In genomic region chr12:125435871-125436270, GRCh38 we compare ENCODE assay signal across 18 cellular contexts.
DNase-seq lines count a peak whose midpoint lies in the region; ATAC-seq and TF ChIP-seq lines count a peak whose summit lies in the region.
"Had no signal": no experiment of that assay in that cellular context is flagged by ENCODE, and none has a peak within 500 bp of the region (broad histone marks: within the 10 kb centered on the region; RNA-seq: fewer than 3 reads in every experiment).

No MANE protein-coding gene starts in this region.

- H3K27ac ChIP-seq in H9 (ENCODE audit: insufficient read length, low read depth, low read length) (no peak overlapping the region), dorsolateral prefrontal cortex (peak overlapping the region in 42 of 59 donors; percentile 2 to 72 (median 50)), neuronal stem cell (replicated peaks; ENCODE audit: low read length) (no peak overlapping the region), aorta (ENCODE audit: low read depth in 1 of 2, low read length in 2 of 2) (no peak overlapping the region), esophagus muscularis mucosa (replicated peaks in 1 of 4) (no peak overlapping the region), vagina (no peak overlapping the region)

- no peak overlapping the region for H2BK20ac ChIP-seq in H9 (ENCODE audit: low read depth, low read length, poor library complexity, severe bottlenecking)

- peaks cover 3% of the 10 kb centered on the region for H3K27me3 Mint-ChIP-seq in H9 (ENCODE audit: low read depth)
- no peaks in the 10 kb centered on the region for H3K27me3 Mint-ChIP-seq in activated CD4-positive, alpha-beta T cell treated with anti-CD3 and anti-CD28 coated beads, Interleukin-2, amount 10 ng/mL, durations not matched to agents 24 days and 14 days
- H3K27me3 Mint-ChIP-seq: CD4-positive, CD25-positive, alpha-beta regulatory T cell had no signal

- peaks cover 4 to 10% of the 10 kb centered on the region in 2 experiments for H3K4me1 Mint-ChIP-seq in H9
- H3K4me1 Mint-ChIP-seq in activated CD4-positive, alpha-beta T cell treated with anti-CD3 and anti-CD28 coated beads, Interleukin-2, amount 10 ng/mL, durations not matched to agents 24 days and 14 days = no peaks in the 10 kb centered on the region
- H3K4me1 Mint-ChIP-seq: CD4-positive, CD25-positive, alpha-beta regulatory T cell had no signal

- H3T11ph ChIP-seq in H9 (ENCODE audit: low read length) = no peak overlapping the region

- H2AK5ac ChIP-seq in H9 (ENCODE audit: insufficient read length, low read length) = no peak overlapping the region
- peak overlapping the region; percentile 65 for H2AK5ac ChIP-seq in neuronal stem cell (ENCODE audit: low read depth, low read length)

- no peaks in the 10 kb centered on the region for H3K9me3 ChIP-seq in H9 (ENCODE audit: control insufficient read depth, low read depth, low read length)
- no peaks in the 10 kb centered on the region for H3K9me3 ChIP-seq in neuronal stem cell (replicated peaks in 1 of 2; ENCODE audit: control insufficient read depth in 2 of 2, insufficient read depth in 1 of 2, low read depth in 1 of 2, low read length in 2 of 2)
- H3K9me3 ChIP-seq in aorta (ENCODE audit: control insufficient read depth, low read length) = no peaks in the 10 kb centered on the region
- no peaks in the 10 kb centered on the region for H3K9me3 ChIP-seq in esophagus muscularis mucosa
- no peaks in the 10 kb centered on the region for H3K9me3 ChIP-seq in vagina
- H3K9me3 ChIP-seq: Caco-2 had no signal

- H3K4me3 ChIP-seq in dorsolateral prefrontal cortex (no peak overlapping the region), neuronal stem cell (ENCODE audit: low read length in 2 of 2) (no peak overlapping the region), aorta (ENCODE audit: low read length in 2 of 2) (no peak overlapping the region), esophagus muscularis mucosa (no peak overlapping the region), vagina (no peak overlapping the region)

- TF ChIP-seq CTCF in H9 (conservative IDR thresholded peaks at IDR 0.05) (no peak), dorsolateral prefrontal cortex (IDR thresholded peaks at IDR 0.05 in 54 of 56, conservative IDR thresholded peaks at IDR 0.05 in 2 of 56; ENCODE audit: low read depth in 1 of 56, partially characterized antibody in 56 of 56) (no peak), esophagus muscularis mucosa (IDR thresholded peaks at IDR 0.05) (no peak), vagina (IDR thresholded peaks at IDR 0.05) (no peak)

- peak; percentile 43 for ATAC-seq in aorta (ENCODE audit: low FRiP score)
- ATAC-seq: CD8-positive, alpha-beta T cell had no signal

- H3K27me3 ChIP-seq in H9 (ENCODE audit: insufficient read depth, low read length) = no peaks in the 10 kb centered on the region
- no peaks in the 10 kb centered on the region for H3K27me3 ChIP-seq in dorsolateral prefrontal cortex
- no peaks in the 10 kb centered on the region for H3K27me3 ChIP-seq in neuronal stem cell (ENCODE audit: control insufficient read depth in 3 of 3, insufficient read depth in 3 of 3, low read depth in 1 of 3, low read length in 3 of 3)
- H3K27me3 ChIP-seq in aorta (ENCODE audit: control insufficient read depth in 1 of 2, insufficient read depth in 2 of 2, low read length in 1 of 2) = no peaks in the 10 kb centered on the region
- no peaks in the 10 kb centered on the region for H3K27me3 ChIP-seq in esophagus muscularis mucosa
- H3K27me3 ChIP-seq in vagina = no peaks in the 10 kb centered on the region

- no peak overlapping the region for H2BK5ac ChIP-seq in H9 (ENCODE audit: insufficient read length, low read length)
- H2BK5ac ChIP-seq in neuronal stem cell (ENCODE audit: low read length) = no peak overlapping the region

- no peak overlapping the region for H4K5ac ChIP-seq in H9 (ENCODE audit: insufficient read length, low read depth, low read length)

- no peak overlapping the region for H4K8ac ChIP-seq in H9 (replicated peaks; ENCODE audit: insufficient read length, low read depth, low read length)
- H4K8ac ChIP-seq in neuronal stem cell (ENCODE audit: low read depth, low read length) = no peak overlapping the region

- WGBS in H9 (ENCODE audit: extremely low coverage, insufficient read length, low lambda C conversion rate) = no CpG with 5 or more reads among the region's 7 CpGs
- no CpG with 5 or more reads among the region's 7 CpGs for WGBS in neuronal stem cell (ENCODE audit: extremely low coverage in 2 of 2, insufficient read length in 2 of 2, insufficient replicate concordance in 1 of 2), 2 donors
- 85 to 91% methylated on average over 7 of the region's 7 CpGs for WGBS in aorta, 2 donors
- 81% methylated on average over 7 of the region's 7 CpGs for WGBS in esophagus muscularis mucosa

- H2BK12ac ChIP-seq in H9 (ENCODE audit: insufficient read length, low read depth, low read length) = no peak overlapping the region
- H2BK12ac ChIP-seq in neuronal stem cell (ENCODE audit: low read length) = no peak overlapping the region

- H3K4ac ChIP-seq in H9 (ENCODE audit: low read depth, low read length) (no peak overlapping the region), neuronal stem cell (ENCODE audit: low read length) (no peak overlapping the region)

- H3K9ac ChIP-seq in H9 (ENCODE audit: extremely low read depth, insufficient read length, low read length) (no peak overlapping the region), neuronal stem cell (ENCODE audit: low read depth, low read length, poor library complexity) (no peak overlapping the region)

- no peaks in the 10 kb centered on the region; a peak in 1 of 5 replicates for H3K9me3 Mint-ChIP-seq in H9
- H3K9me3 Mint-ChIP-seq in activated CD4-positive, alpha-beta T cell treated with anti-CD3 and anti-CD28 coated beads, Interleukin-2, amount 10 ng/mL, durations not matched to agents 24 days and 14 days = peaks cover 3% of the 10 kb centered on the region
- H3K9me3 Mint-ChIP-seq: CD8-positive, alpha-beta T cell had no signal

- peaks cover 3% of the 10 kb centered on the region for H4K20me1 ChIP-seq in H9 (ENCODE audit: control insufficient read depth, insufficient read depth, insufficient read length)

- H2BK15ac ChIP-seq in H9 (ENCODE audit: low read depth, low read length) (no peak overlapping the region), neuronal stem cell (ENCODE audit: low read length) (no peak overlapping the region)

- no peak overlapping the region for H3K23ac ChIP-seq in H9 (ENCODE audit: insufficient read length, low read depth, low read length)
- H3K23ac ChIP-seq in neuronal stem cell (ENCODE audit: low read depth, low read length, poor library complexity) = no peak overlapping the region

- H3K4me2 ChIP-seq in H9 (ENCODE audit: insufficient read depth, insufficient read length, low read length) (no peak overlapping the region), neuronal stem cell (ENCODE audit: insufficient read depth, low read length, poor library complexity, severe bottlenecking) (no peak overlapping the region)

- peak; percentile 24 for DNase-seq in H9
- DNase-seq in dorsolateral prefrontal cortex = peak in 1 of 10 donors; percentile 63
- no peak for DNase-seq in neuronal stem cell (ENCODE audit: low spot score)
- DNase-seq in aorta = no peak
- DNase-seq in activated CD4-positive, alpha-beta T cell treated with anti-CD3 and anti-CD28 coated beads, Interleukin-2, amount 10 ng/mL, durations not matched to agents 24 days and 14 days = no peak
- DNase-seq in esophagus muscularis mucosa (ENCODE audit: extremely low spot score) = no peak
- DNase-seq in vagina (ENCODE audit: extremely low spot score in 2 of 2) = no peak
- DNase-seq: C1 segment of cervical spinal cord; Caco-2; CD4-positive, CD25-positive, alpha-beta regulatory T cell; CD8-positive, alpha-beta T cell; DMS 273 treated with DMSO at 0.1 percent for 48 hours; DMS79; EL; GF-D8; GOT3; H7; HFFc6 had no signal

- intact Hi-C loops in dorsolateral prefrontal cortex (cut with DNase I) = no loop called here
- intact Hi-C loops in aorta (cut with DNase I) = no loop called here
- intact Hi-C loops in activated CD4-positive, alpha-beta T cell treated with anti-CD3 and anti-CD28 coated beads, Interleukin-2, amount 10 ng/mL, durations not matched to agents 24 days and 14 days (cut with micrococcal nuclease) = no loop called here
- intact Hi-C loops in esophagus muscularis mucosa (cut with DNase I) = no loop called here
- intact Hi-C loops in vagina (cut with DNase I) = no loop called here

- no peak overlapping the region; a peak in 1 of 7 replicates for H3K27ac Mint-ChIP-seq in H9
- no peak overlapping the region for H3K27ac Mint-ChIP-seq in activated CD4-positive, alpha-beta T cell treated with anti-CD3 and anti-CD28 coated beads, Interleukin-2, amount 10 ng/mL, durations not matched to agents 24 days and 14 days
- H3K27ac Mint-ChIP-seq: CD8-positive, alpha-beta T cell; HFFc6 had no signal

- peaks cover 0 to 6% (median 0%) of the 10 kb centered on the region in 3 experiments; a peak in 3 of 7 replicates for H3K36me3 Mint-ChIP-seq in H9 (ENCODE audit: insufficient read depth in 1 of 3, low read depth in 3 of 3)
- no peaks in the 10 kb centered on the region for H3K36me3 Mint-ChIP-seq in activated CD4-positive, alpha-beta T cell treated with anti-CD3 and anti-CD28 coated beads, Interleukin-2, amount 10 ng/mL, durations not matched to agents 24 days and 14 days (ENCODE audit: low read depth)
- H3K36me3 Mint-ChIP-seq: CD4-positive, CD25-positive, alpha-beta regulatory T cell; CD8-positive, alpha-beta T cell had no signal

- no peak for TF ChIP-seq POLR2A in esophagus muscularis mucosa (IDR thresholded peaks at IDR 0.05; ENCODE audit: low read depth)
- no peak for TF ChIP-seq POLR2A in vagina (IDR thresholded peaks at IDR 0.05)

- H3K4me3 Mint-ChIP-seq in H9 = no peak overlapping the region; a peak in 1 of 5 replicates
- H3K4me3 Mint-ChIP-seq in activated CD4-positive, alpha-beta T cell treated with anti-CD3 and anti-CD28 coated beads, Interleukin-2, amount 10 ng/mL, durations not matched to agents 24 days and 14 days = no peak overlapping the region
- H3K4me3 Mint-ChIP-seq: CD8-positive, alpha-beta T cell; HFFc6 had no signal

- H3K36me3 ChIP-seq in neuronal stem cell (replicated peaks in 1 of 2; ENCODE audit: control insufficient read depth in 2 of 2, insufficient read depth in 2 of 2, low read length in 2 of 2) (no peaks in the 10 kb centered on the region), aorta (ENCODE audit: control insufficient read depth in 1 of 2, insufficient read depth in 2 of 2, low read length in 1 of 2) (no peaks in the 10 kb centered on the region), esophagus muscularis mucosa (no peaks in the 10 kb centered on the region), vagina (no peaks in the 10 kb centered on the region)

- H3K14ac ChIP-seq in H9 (ENCODE audit: insufficient read depth, low read length) = no peak overlapping the region
- no peak overlapping the region for H3K14ac ChIP-seq in neuronal stem cell (ENCODE audit: low read length)

- H3K23me2 ChIP-seq in H9 (ENCODE audit: insufficient read length, low read depth, low read length, poor library complexity, severe bottlenecking) = no peaks in the 10 kb centered on the region

- H2AFZ ChIP-seq in H9 (ENCODE audit: low read length) (no peak overlapping the region), neuronal stem cell (ENCODE audit: low read length) (no peak overlapping the region)

- no peaks in the 10 kb centered on the region; the same call in 1 of the 2 replicates for H3K4me1 ChIP-seq in H9 (ENCODE audit: insufficient read depth, low read length)
- H3K4me1 ChIP-seq in neuronal stem cell (ENCODE audit: control insufficient read depth in 2 of 2, insufficient read depth in 1 of 2, low read depth in 1 of 2, low read length in 2 of 2) = no peaks in the 10 kb centered on the region
- H3K4me1 ChIP-seq in aorta (ENCODE audit: control insufficient read depth in 1 of 2, insufficient read depth in 2 of 2, low read length in 2 of 2) = no peaks in the 10 kb centered on the region
- H3K4me1 ChIP-seq in esophagus muscularis mucosa = no peaks in the 10 kb centered on the region
- H3K4me1 ChIP-seq in vagina = no peaks in the 10 kb centered on the region
- H3K4me1 ChIP-seq: Caco-2 had no signal

- H3K79me1 ChIP-seq in H9 (ENCODE audit: insufficient read depth, low read depth, low read length, poor library complexity, severe bottlenecking) (no peaks in the 10 kb centered on the region), neuronal stem cell (ENCODE audit: low read depth, low read length) (no peaks in the 10 kb centered on the region)

- TF ChIP-seq EP300 in esophagus muscularis mucosa (IDR thresholded peaks at IDR 0.05) = no peak

- H3K79me2 ChIP-seq in H9 (ENCODE audit: insufficient read depth, low read length) = peaks cover 3% of the 10 kb centered on the region; the same call in 1 of the 2 replicates

- H3K56ac ChIP-seq in H9 (ENCODE audit: insufficient read length, low read depth, low read length) = no peak overlapping the region

- no peak overlapping the region for H4K91ac ChIP-seq in H9 (ENCODE audit: insufficient read length, low read depth, low read length)
- H4K91ac ChIP-seq in neuronal stem cell (ENCODE audit: low read depth, low read length, poor library complexity) = no peak overlapping the region

- H3K18ac ChIP-seq in H9 (ENCODE audit: insufficient read length, low read depth, low read length) = no peak overlapping the region
- H3K18ac ChIP-seq in neuronal stem cell (ENCODE audit: low read length) = peak overlapping the region; percentile 79

- H2BK120ac ChIP-seq in H9 (ENCODE audit: low read depth, low read length, poor library complexity, severe bottlenecking) = no peak overlapping the region
- no peak overlapping the region for H2BK120ac ChIP-seq in neuronal stem cell (ENCODE audit: low read depth, low read length)

Comparison
In these comparisons a context has a peak if more than half of its experiments do, and no peak if none do; other contexts are left out.
1. H3K27ac ChIP-seq: peak in dorsolateral prefrontal cortex (42 of 59); none in H9 (single experiment), neuronal stem cell (single experiment), aorta (0 of 2), esophagus muscularis mucosa (0 of 4) and vagina (single experiment).